23 cellular contexts compared by ENCODE assay signal in the genomic region with DNA sequence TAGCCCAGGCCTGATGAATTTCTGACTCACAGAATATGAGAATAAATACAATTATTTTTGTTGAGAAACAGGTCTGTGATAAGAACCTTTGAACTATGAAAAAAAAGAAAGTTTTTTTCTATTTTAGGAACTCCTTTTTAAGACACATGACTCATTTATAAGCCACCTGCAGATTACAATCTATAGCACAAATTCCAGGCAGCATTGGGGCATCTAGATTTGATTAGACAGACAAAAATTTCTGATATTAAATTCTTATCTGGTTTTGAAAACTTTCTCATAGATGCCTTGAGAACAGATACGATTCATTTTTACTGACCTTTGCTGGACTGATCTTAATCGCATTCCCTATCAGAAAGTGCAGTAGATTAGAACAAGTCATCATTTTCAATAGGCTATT.
DNase-seq lines count a peak whose midpoint lies in the region; ATAC-seq, FAIRE-seq and TF ChIP-seq lines count a peak whose summit lies in the region.
"Had no signal": no experiment of that assay in that cellular context is flagged by ENCODE, and none has a peak within 500 bp of the region (broad histone marks: within the 10 kb centered on the region; RNA-seq: fewer than 3 reads in every experiment).

No MANE protein-coding gene starts in this region.

- no peak for ATAC-seq in SK-N-SH treated with all-trans-retinoic acid at 6 μM for 48 hours
- ATAC-seq in PC-3, result no peak
- no peak for ATAC-seq in GM12878
- ATAC-seq in HG03378 (IDR thresholded peaks at IDR 0.05; ENCODE audit: unreplicated experiment), result no peak
- ATAC-seq in HG03354 (IDR thresholded peaks at IDR 0.05; ENCODE audit: poor library complexity, severe bottlenecking, unreplicated experiment), result no peak
- ATAC-seq: A549; CD8-positive, alpha-beta T cell had no signal

- H3K79me2 ChIP-seq in SK-N-SH (ENCODE audit: insufficient read depth) (no peaks in the 10 kb centered on the region), PC-3 (ENCODE audit: low read length) (no peaks in the 10 kb centered on the region), GM12878 (ENCODE audit: control insufficient read depth, insufficient read depth, low read length) (no peaks in the 10 kb centered on the region), trophoblast cell (ENCODE audit: control insufficient read depth, insufficient read depth, low read length, poor library complexity) (no peaks in the 10 kb centered on the region)

- intact Hi-C loops in PC-3 (cut with micrococcal nuclease), result no loop called here
- intact Hi-C loops in GM12878 (cut with micrococcal nuclease; ENCODE audit: unreplicated experiment), result no loop called here

- H3K9me2 ChIP-seq in SK-N-SH (no peaks in the 10 kb centered on the region), PC-3 (replicated peaks; ENCODE audit: low read length) (no peaks in the 10 kb centered on the region)

- no peak overlapping the region for H4K12ac ChIP-seq in trophoblast cell (ENCODE audit: low read depth, low read length)

- peaks cover 4% of the 10 kb centered on the region for H3K79me1 ChIP-seq in trophoblast cell (ENCODE audit: low read length)

- RAD21 ChIA-PET in GM12878 (lab: Charles Lee; ENCODE audit: unreplicated experiment), result no interaction called here

- H2BK12ac ChIP-seq in trophoblast cell (ENCODE audit: low read length), result no peak overlapping the region

- H3K36me3 ChIP-seq in SK-N-SH (replicated peaks in 1 of 2; ENCODE audit: control insufficient read depth in 1 of 2, insufficient read depth in 2 of 2, low read length in 1 of 2) (no peaks in the 10 kb centered on the region), PC-3 (ENCODE audit: low read depth, low read length) (no peaks in the 10 kb centered on the region), GM12878 (ENCODE audit: control insufficient read depth in 2 of 2, insufficient read depth in 2 of 2, low read length in 1 of 2) (no peaks in the 10 kb centered on the region), trophoblast cell (ENCODE audit: control insufficient read depth in 1 of 2, insufficient read depth in 2 of 2, low read length in 2 of 2) (no peaks in the 10 kb centered on the region)
- H3K36me3 ChIP-seq: BLaER1 treated with 17β-estradiol and CSF1 and Interleukin-3, amounts not matched to agents 10 nM and 100 nM had no signal

- SMC1A ChIA-PET in GM12878 (lab: Charles Lee; ENCODE audit: uncharacterized antibody, unreplicated experiment), result no interaction called here

- H2BK120ac ChIP-seq in trophoblast cell (ENCODE audit: insufficient read depth, low read length, poor library complexity), result no peak overlapping the region

- H2AFZ ChIP-seq in SK-N-SH (ENCODE audit: low read depth) (no peak overlapping the region), PC-3 (ENCODE audit: low read length) (no peak overlapping the region), GM12878 (ENCODE audit: control insufficient read depth, low read depth, low read length) (no peak overlapping the region), trophoblast cell (ENCODE audit: insufficient read depth, low read length, poor library complexity) (no peak overlapping the region)

- TF ChIP-seq EP300 in SK-N-SH (IDR thresholded peaks at IDR 0.05; ENCODE audit: borderline replicate concordance in 1 of 2, low read depth in 1 of 2, low read length in 1 of 2), result no peak
- TF ChIP-seq EP300 in GM12878 (IDR thresholded peaks at IDR 0.05; ENCODE audit: borderline replicate concordance in 1 of 2, control insufficient read depth in 1 of 2, low read depth in 2 of 2, low read length in 2 of 2), result no peak

- CTCF ChIA-PET in SK-N-SH (lab: Yijun Ruan, JAX) (interaction anchor here (1.3 to 2.5 kb wide), 2 partner anchors 9 to 41 kb away, joined by 4 to 8 read pairs; no protein-coding TSS in a partner anchor), PC-3 (lab: Charles Lee) (no interaction called here), GM12878 (lab: Yijun Ruan, JAX) (no interaction called here)

- no peak overlapping the region for H3K23ac ChIP-seq in trophoblast cell (ENCODE audit: low read length)

- H3K4me3 ChIP-seq in SK-N-SH (ENCODE audit: low read depth in 2 of 2, low read length in 1 of 2) (no peak overlapping the region), PC-3 (ENCODE audit: low read length) (no peak overlapping the region), GM12878 (no peak overlapping the region), trophoblast cell (ENCODE audit: low read depth, low read length) (no peak overlapping the region)
- H3K4me3 ChIP-seq: A549; BLaER1 treated with 17β-estradiol and CSF1 and Interleukin-3, amounts not matched to agents 10 nM and 100 nM had no signal

- H3K27ac ChIP-seq in SK-N-SH (ENCODE audit: low read depth in 2 of 2, low read length in 1 of 2) (no peak overlapping the region), PC-3 (ENCODE audit: low read length) (no peak overlapping the region), GM12878 (ENCODE audit: control insufficient read depth, insufficient read depth) (no peak overlapping the region), trophoblast cell (ENCODE audit: low read depth, low read length) (no peak overlapping the region)
- H3K27ac ChIP-seq: 22Rv1; A549; BLaER1 treated with 17β-estradiol and CSF1 and Interleukin-3, amounts not matched to agents 10 nM and 100 nM; C4-2B had no signal

- FAIRE-seq in GM12878 (lab: Jason Lieb, UNC), result no peak
- FAIRE-seq: A549, D721Med, G401.6, GM12892, GM18507 had no signal

- TF ChIP-seq RAD21 in SK-N-SH (IDR thresholded peaks at IDR 0.05; ENCODE audit: low read length) (no peak), GM12878 (IDR thresholded peaks at IDR 0.05; ENCODE audit: insufficient read depth, low read depth, low read length) (no peak)

- BruUV-seq in PC-3 (replicated peaks; lab: Mats Ljungman, UMichigan) (no TSS peak), GM12878 (replicated peaks; lab: Mats Ljungman, UMichigan) (no TSS peak)

- POLR2A ChIA-PET in SK-N-SH (lab: Yijun Ruan, JAX) (no interaction called here), PC-3 (lab: Charles Lee; ENCODE audit: unreplicated experiment) (no interaction called here), GM12878 (lab: Charles Lee) (no interaction called here)

- H3K9ac ChIP-seq in SK-N-SH (no peak overlapping the region), PC-3 (ENCODE audit: low read length) (no peak overlapping the region), GM12878 (ENCODE audit: control insufficient read depth, insufficient read depth, low read length) (no peak overlapping the region), trophoblast cell (ENCODE audit: low read length) (no peak overlapping the region)
- H3K9ac ChIP-seq: BLaER1 treated with 17β-estradiol and CSF1 and Interleukin-3, amounts not matched to agents 10 nM and 100 nM had no signal

- H4K91ac ChIP-seq in trophoblast cell (ENCODE audit: low read depth, low read length), result no peak overlapping the region

- no peak overlapping the region for H3K18ac ChIP-seq in trophoblast cell (ENCODE audit: low read length)

- no peak for TF ChIP-seq CTCF in SK-N-SH (IDR thresholded peaks at IDR 0.05)
- TF ChIP-seq CTCF in PC-3 (conservative IDR thresholded peaks at IDR 0.05; ENCODE audit: low read depth, low read length), result no peak
- no peak for TF ChIP-seq CTCF in GM12878 (IDR thresholded peaks at IDR 0.05 in 2 of 3, conservative IDR thresholded peaks at IDR 0.05 in 1 of 3; ENCODE audit: control insufficient read depth in 2 of 3, extremely low read depth in 1 of 3, insufficient read depth in 1 of 3, low read depth in 3 of 3, low read length in 3 of 3)

- no peak overlapping the region for H4K8ac ChIP-seq in trophoblast cell (ENCODE audit: low read depth, low read length)

- H3F3A ChIP-seq in SK-N-SH (replicated peaks; ENCODE audit: insufficient read depth) (no peaks in the 10 kb centered on the region), PC-3 (ENCODE audit: low read length, unreplicated experiment) (no peaks in the 10 kb centered on the region)

- DNase-seq in SK-N-SH (no peak), PC-3 (peak; percentile 54), GM12878 (ENCODE audit: low read depth, low spot score) (no peak), trophoblast cell (peak; percentile 38 to 79)
- no peak for DNase-seq in activated T-cell treated with anti-CD3 and anti-CD28 coated beads, Interleukin-2, amount 50 U/mL, for 1 hour
- DNase-seq: AML-193; Caco-2; Calu3; CD4-positive, alpha-beta T cell; CD8-positive, alpha-beta T cell; DMS79 treated with DMSO at 0.1 percent for 48 hours; GF-D8 had no signal

- 75% methylated on average over 2 of the region's 2 CpGs for WGBS in SK-N-SH (ENCODE audit: low lambda C conversion rate)
- 56% methylated on average over 2 of the region's 2 CpGs for WGBS in GM12878 (ENCODE audit: insufficient coverage, insufficient replicate concordance, low lambda C conversion rate, missing lambda C conversion rate)
- no CpG with 5 or more reads among the region's 2 CpGs for WGBS in trophoblast cell (ENCODE audit: extremely low coverage, insufficient coverage, insufficient read length)

- H3K4me2 ChIP-seq in SK-N-SH (no peak overlapping the region), PC-3 (ENCODE audit: low read length) (no peak overlapping the region), GM12878 (ENCODE audit: control insufficient read depth, insufficient read depth) (no peak overlapping the region), trophoblast cell (ENCODE audit: low read length) (no peak overlapping the region)
- H3K4me2 ChIP-seq: A549 had no signal

- H4K20me1 ChIP-seq in SK-N-SH (ENCODE audit: insufficient read depth) (no peaks in the 10 kb centered on the region), PC-3 (ENCODE audit: low read length) (no peaks in the 10 kb centered on the region), GM12878 (ENCODE audit: control insufficient read depth, insufficient read depth) (no peaks in the 10 kb centered on the region)
- H4K20me1 ChIP-seq: BLaER1 treated with 17β-estradiol and CSF1 and Interleukin-3, amounts not matched to agents 10 nM and 100 nM had no signal

- H3K27me3 ChIP-seq in SK-N-SH (ENCODE audit: insufficient read depth) (no peaks in the 10 kb centered on the region), PC-3 (ENCODE audit: low read length) (no peaks in the 10 kb centered on the region), GM12878 (replicated peaks in 1 of 2; ENCODE audit: control insufficient read depth in 2 of 2, insufficient read depth in 2 of 2, low read length in 1 of 2) (no peaks in the 10 kb centered on the region), trophoblast cell (ENCODE audit: insufficient read depth, low read length) (no peaks in the 10 kb centered on the region)
- H3K27me3 ChIP-seq: BLaER1 treated with 17β-estradiol and CSF1 and Interleukin-3, amounts not matched to agents 10 nM and 100 nM had no signal

- H3K4ac ChIP-seq in trophoblast cell (ENCODE audit: low read depth, low read length), result no peak overlapping the region

- no peak for TF ChIP-seq POLR2A in GM12878 (IDR thresholded peaks at IDR 0.05; ENCODE audit: low read depth, low read length)

- H2BK5ac ChIP-seq in trophoblast cell (ENCODE audit: low read depth, low read length, poor library complexity), result no peak overlapping the region

- no peak overlapping the region for H2AK5ac ChIP-seq in trophoblast cell (ENCODE audit: low read length)

- H3K14ac ChIP-seq in trophoblast cell (ENCODE audit: low read length), result no peak overlapping the region

- in situ Hi-C loops in GM12878 (cut with MboI), result no loop called here

- H3K9me3 ChIP-seq in SK-N-SH (no peaks in the 10 kb centered on the region), PC-3 (ENCODE audit: low read length) (no peaks in the 10 kb centered on the region), GM12878 (replicated peaks; ENCODE audit: control insufficient read depth, insufficient read depth, low read length) (no peaks in the 10 kb centered on the region), trophoblast cell (ENCODE audit: insufficient read depth, low read depth, low read length) (no peaks in the 10 kb centered on the region)
- H3K9me3 ChIP-seq: A549; BLaER1 treated with 17β-estradiol and CSF1 and Interleukin-3, amounts not matched to agents 10 nM and 100 nM; Caco-2 had no signal

- no peaks in the 10 kb centered on the region for H3K4me1 ChIP-seq in SK-N-SH (ENCODE audit: control insufficient read depth in 1 of 2, insufficient read depth in 2 of 2, low read depth in 1 of 2, low read length in 1 of 2)
- peaks cover 21% of the 10 kb centered on the region for H3K4me1 ChIP-seq in PC-3 (ENCODE audit: insufficient read depth, low read length)
- H3K4me1 ChIP-seq in GM12878 (ENCODE audit: control insufficient read depth, insufficient read depth, low read length), result peaks cover 3% of the 10 kb centered on the region; the same call in 1 of the 2 replicates
- H3K4me1 ChIP-seq in trophoblast cell (ENCODE audit: control insufficient read depth in 1 of 2, insufficient read depth in 2 of 2, low read length in 2 of 2), result peaks cover 0 to 5% of the 10 kb centered on the region in 2 experiments

Comparison
In these comparisons a context has a peak if more than half of its experiments do, and no peak if none do; other contexts are left out.
1. DNase-seq: peak in PC-3 (single experiment) and trophoblast cell (2 of 2); none in SK-N-SH (single experiment), GM12878 (single experiment) and activated T-cell treated with anti-CD3 and anti-CD28 coated beads, Interleukin-2, amount 50 U/mL, for 1 hour (single experiment).